24 cellular contexts compared by ENCODE assay signal in genomic region chr14:50051106-50051505, GRCh38.
"Had no signal": no experiment of that assay in that cellular context is flagged by ENCODE, and none has a peak within 500 bp of the region (broad histone marks: within the 10 kb centered on the region; RNA-seq: fewer than 3 reads in every experiment).

No MANE protein-coding gene starts in this region.

- H3K36me3 ChIP-seq: adrenal gland, Peyer's patch had no signal

- FAIRE-seq: bronchial epithelial cell, TTC549 had no signal

- H3K27ac ChIP-seq: adrenal gland had no signal

- H3K27me3 ChIP-seq: adrenal gland, Peyer's patch had no signal

- H3K4me3 ChIP-seq: adrenal gland, Peyer's patch had no signal

- ATAC-seq: activated T-cell treated with anti-CD3 and anti-CD28 coated beads, Interleukin-2, amount 50 U/mL, for 4 hours; T-helper 17 cell had no signal

- H3K9me3 ChIP-seq: adrenal gland, Peyer's patch had no signal

- DNase-seq: activated B cell treated with CpG ODN at 0.5 μM for 24 hours; activated CD4-positive, alpha-beta memory T cell treated with anti-CD3 and anti-CD28 coated beads for 36 hours; activated CD4-positive, alpha-beta T cell treated with anti-CD3 and anti-CD28 coated beads, Interleukin-2, amount 10 ng/mL, durations not matched to agents 7 days and 5 days; activated CD8-positive, alpha-beta memory T cell treated with anti-CD3 and anti-CD28 coated beads for 24 hours; activated effector memory CD4-positive, alpha-beta T cell treated with anti-CD3 and anti-CD28 coated beads, Interleukin-2, amount 50 U/mL, for 16 hours; activated naive CD4-positive, alpha-beta T cell treated with anti-CD3 and anti-CD28 coated beads for 36 hours; activated naive CD8-positive, alpha-beta T cell treated with anti-CD3 and anti-CD28 coated beads, Interleukin-2, amount 10 ng/mL, durations not matched to agents 7 days and 5 days; activated T-cell treated with anti-CD3 and anti-CD28 coated beads, Interleukin-2, amount 50 U/mL, for 4 hours; adrenal gland; anterior cingulate cortex; central memory CD4-positive, alpha-beta T cell; Kasumi-1; NCI-H1048; NCI-H146; NCI-H187 treated with DMSO at 0.1 percent for 48 hours; NCI-H2081 treated with DMSO at 0.1 percent for 48 hours; NCI-H446; NCI-H524; Peyer's patch; SIG-M5; T-helper 17 cell; T1000 had no signal
